In the genomic region with DNA sequence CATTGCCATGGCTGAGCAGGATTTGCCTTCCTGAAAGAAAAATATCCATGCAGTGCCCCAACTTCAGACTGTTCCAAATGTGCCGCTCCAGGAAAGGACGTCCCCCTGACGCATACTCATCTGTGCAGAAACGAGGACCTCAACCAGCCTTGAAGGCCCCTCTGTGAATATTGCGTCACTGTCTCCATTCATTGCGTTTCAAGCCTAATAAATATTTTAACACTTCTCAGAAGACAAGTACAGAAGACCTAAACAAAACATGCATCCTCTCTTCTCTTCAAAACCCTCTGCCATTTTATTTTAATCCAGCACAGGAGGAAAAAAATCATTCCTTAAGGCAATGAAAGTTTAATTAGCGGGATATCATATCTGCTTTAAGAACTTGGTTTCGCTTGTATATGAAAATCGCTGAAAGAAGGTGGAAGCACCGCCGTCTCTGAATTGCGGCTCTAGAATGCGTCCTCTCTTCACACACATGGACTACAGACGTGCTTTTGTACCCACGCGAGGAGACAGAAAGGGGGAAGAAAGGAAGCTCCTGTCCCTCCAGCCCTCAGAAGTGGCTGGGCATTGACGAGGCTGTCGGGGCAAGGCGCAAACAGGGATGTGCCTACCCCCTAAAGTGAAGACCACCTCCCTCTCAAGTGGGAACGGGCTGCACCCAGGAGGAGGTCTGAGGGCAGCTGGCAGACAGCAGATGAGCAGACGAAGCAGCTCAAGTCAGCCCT, we compare ENCODE assay signal across 23 cellular contexts. TPM values are rescaled to one million over a fixed set of nuclear protein-coding genes. Genes with fewer than 3 reads are reported as not detected.
DNase-seq lines count a peak whose midpoint lies in the region; ATAC-seq and TF ChIP-seq lines count a peak whose summit lies in the region.
"Had no signal": no experiment of that assay in that cellular context is flagged by ENCODE, and none has a peak within 500 bp of the region (broad histone marks: within the 10 kb centered on the region; RNA-seq: fewer than 3 reads in every experiment).

No MANE protein-coding gene starts in this region.

- peak overlapping the region; percentile 48 for H3K27ac Mint-ChIP-seq in activated CD4-positive, alpha-beta T cell treated with anti-CD3 and anti-CD28 coated beads, Interleukin-2, amount 10 ng/mL, durations not matched to agents 7 days and 5 days
- peak overlapping the region; percentile 85 for H3K27ac Mint-ChIP-seq in activated naive CD8-positive, alpha-beta T cell treated with anti-CD3 and anti-CD28 coated beads, Interleukin-2, amount 10 ng/mL, durations not matched to agents 7 days and 5 days
- H3K27ac Mint-ChIP-seq: activated B cell treated with CpG ODN at 0.5 μM for 24 hours had no signal

- no peak overlapping the region for H3K4me3 ChIP-seq in NB4 (ENCODE audit: low read depth, low read length)
- H3K4me3 ChIP-seq in neuronal stem cell (ENCODE audit: low read length in 2 of 2): peak overlapping the region in 1 of 2 donors; percentile 18
- H3K4me3 ChIP-seq: heart left ventricle, left lung, SJSA1, skin epidermis had no signal

- H3K27ac ChIP-seq in neuronal stem cell (replicated peaks; ENCODE audit: low read length): no peak overlapping the region
- H3K27ac ChIP-seq: left lung, SJSA1 had no signal

- no peak overlapping the region for H3K4ac ChIP-seq in neuronal stem cell (ENCODE audit: low read length)

- peak overlapping the region; percentile 95 for H4K8ac ChIP-seq in neuronal stem cell (ENCODE audit: low read depth, low read length)

- CTCF ChIA-PET in activated CD4-positive, alpha-beta T cell treated with anti-CD3 and anti-CD28 coated beads, Interleukin-2, amount 10 ng/mL, durations not matched to agents 7 days and 5 days (lab: Charles Lee): interaction anchor here (1.3 kb wide), 2 partner anchors 9 to 37 kb away, joined by 3 to 4 read pairs; a partner anchor contains a TSS

- H3K9me3 ChIP-seq in neuronal stem cell (replicated peaks in 1 of 2; ENCODE audit: control insufficient read depth in 2 of 2, insufficient read depth in 1 of 2, low read depth in 1 of 2, low read length in 2 of 2): no peaks in the 10 kb centered on the region
- H3K9me3 ChIP-seq: heart left ventricle, left lung, SJSA1 had no signal

- peak overlapping the region; percentile 88 for H2BK15ac ChIP-seq in neuronal stem cell (ENCODE audit: low read length)

- ATAC-seq in activated naive CD8-positive, alpha-beta T cell treated with anti-CD3 and anti-CD28 coated beads, Interleukin-2, amount 10 ng/mL, durations not matched to agents 7 days and 5 days (ENCODE audit: low read depth): no peak
- ATAC-seq in GM18907 (IDR thresholded peaks at IDR 0.05; ENCODE audit: unreplicated experiment) (no peak), HG03442 (IDR thresholded peaks at IDR 0.05; ENCODE audit: unreplicated experiment) (no peak), GM19023 (IDR thresholded peaks at IDR 0.05; ENCODE audit: unreplicated experiment) (no peak)
- ATAC-seq: heart left ventricle, Panc1 had no signal

- H4K91ac ChIP-seq in neuronal stem cell (ENCODE audit: low read depth, low read length, poor library complexity): peak overlapping the region; percentile 64

- H3K4me1 ChIP-seq in neuronal stem cell (ENCODE audit: control insufficient read depth in 2 of 2, insufficient read depth in 1 of 2, low read depth in 1 of 2, low read length in 2 of 2): peaks cover 5 to 6% of the 10 kb centered on the region in 2 donors
- H3K4me1 ChIP-seq: left lung, SJSA1 had no signal

- H3K4me2 ChIP-seq in neuronal stem cell (ENCODE audit: insufficient read depth, low read length, poor library complexity, severe bottlenecking): no peak overlapping the region

- H3K27me3 Mint-ChIP-seq in activated CD4-positive, alpha-beta T cell treated with anti-CD3 and anti-CD28 coated beads, Interleukin-2, amount 10 ng/mL, durations not matched to agents 7 days and 5 days: no peaks in the 10 kb centered on the region
- no peaks in the 10 kb centered on the region for H3K27me3 Mint-ChIP-seq in activated naive CD8-positive, alpha-beta T cell treated with anti-CD3 and anti-CD28 coated beads, Interleukin-2, amount 10 ng/mL, durations not matched to agents 7 days and 5 days
- H3K27me3 Mint-ChIP-seq: activated B cell treated with CpG ODN at 0.5 μM for 24 hours had no signal

- peak overlapping the region; percentile 7 for H3K4me3 Mint-ChIP-seq in activated CD4-positive, alpha-beta T cell treated with anti-CD3 and anti-CD28 coated beads, Interleukin-2, amount 10 ng/mL, durations not matched to agents 7 days and 5 days
- peak overlapping the region; percentile 60 for H3K4me3 Mint-ChIP-seq in activated naive CD8-positive, alpha-beta T cell treated with anti-CD3 and anti-CD28 coated beads, Interleukin-2, amount 10 ng/mL, durations not matched to agents 7 days and 5 days
- H3K4me3 Mint-ChIP-seq: activated B cell treated with CpG ODN at 0.5 μM for 24 hours, nephron had no signal

- no CpG with 5 or more reads among the region's 21 CpGs for WGBS in neuronal stem cell (ENCODE audit: extremely low coverage in 2 of 2, insufficient read length in 2 of 2, insufficient replicate concordance in 1 of 2), 2 donors

- H2BK120ac ChIP-seq in neuronal stem cell (ENCODE audit: low read depth, low read length): no peak overlapping the region

- POLR2A ChIA-PET in activated CD4-positive, alpha-beta T cell treated with anti-CD3 and anti-CD28 coated beads, Interleukin-2, amount 10 ng/mL, durations not matched to agents 7 days and 5 days (lab: Charles Lee): interaction anchor here (0.6 kb wide), 1 partner anchor 17 kb away, joined by 5 read pairs; no protein-coding TSS in a partner anchor
- POLR2A ChIA-PET in activated naive CD8-positive, alpha-beta T cell treated with anti-CD3 and anti-CD28 coated beads, Interleukin-2, amount 10 ng/mL, durations not matched to agents 7 days and 5 days (lab: Charles Lee): interaction anchor here (0.8 to 2.0 kb wide), 5 partner anchors 11 to 37 kb away, joined by 4 to 9 read pairs (median 6); a partner anchor contains a TSS

- H2BK5ac ChIP-seq in neuronal stem cell (ENCODE audit: low read length): no peak overlapping the region

- H2BK12ac ChIP-seq in neuronal stem cell (ENCODE audit: low read length): no peak overlapping the region

- no peak for TF ChIP-seq CTCF in NB4 (IDR thresholded peaks at IDR 0.05; ENCODE audit: low read depth, low read length)

- H2AK5ac ChIP-seq in neuronal stem cell (ENCODE audit: low read depth, low read length): peak overlapping the region; percentile 74

- peak overlapping the region; percentile 19 for H3K18ac ChIP-seq in neuronal stem cell (ENCODE audit: low read length)

- H3K23ac ChIP-seq in neuronal stem cell (ENCODE audit: low read depth, low read length, poor library complexity): peak overlapping the region; percentile 10

- H3K36me3 Mint-ChIP-seq in activated CD4-positive, alpha-beta T cell treated with anti-CD3 and anti-CD28 coated beads, Interleukin-2, amount 10 ng/mL, durations not matched to agents 7 days and 5 days (ENCODE audit: low read depth): peaks cover 81% of the 10 kb centered on the region
- H3K36me3 Mint-ChIP-seq in activated naive CD8-positive, alpha-beta T cell treated with anti-CD3 and anti-CD28 coated beads, Interleukin-2, amount 10 ng/mL, durations not matched to agents 7 days and 5 days: peaks cover 50% of the 10 kb centered on the region

- H3K9me3 Mint-ChIP-seq in activated CD4-positive, alpha-beta T cell treated with anti-CD3 and anti-CD28 coated beads, Interleukin-2, amount 10 ng/mL, durations not matched to agents 7 days and 5 days: no peaks in the 10 kb centered on the region
- no peaks in the 10 kb centered on the region for H3K9me3 Mint-ChIP-seq in activated naive CD8-positive, alpha-beta T cell treated with anti-CD3 and anti-CD28 coated beads, Interleukin-2, amount 10 ng/mL, durations not matched to agents 7 days and 5 days
- H3K9me3 Mint-ChIP-seq: activated B cell treated with CpG ODN at 0.5 μM for 24 hours, nephron had no signal

- H3K79me1 ChIP-seq in neuronal stem cell (ENCODE audit: low read depth, low read length): no peaks in the 10 kb centered on the region

- TF ChIP-seq POLR2A in NB4 (IDR thresholded peaks at IDR 0.05; ENCODE audit: extremely low read depth, insufficient read length): no peak

- H3K4me1 Mint-ChIP-seq in activated CD4-positive, alpha-beta T cell treated with anti-CD3 and anti-CD28 coated beads, Interleukin-2, amount 10 ng/mL, durations not matched to agents 7 days and 5 days: peaks cover 76% of the 10 kb centered on the region
- H3K4me1 Mint-ChIP-seq in activated naive CD8-positive, alpha-beta T cell treated with anti-CD3 and anti-CD28 coated beads, Interleukin-2, amount 10 ng/mL, durations not matched to agents 7 days and 5 days: peaks cover 67% of the 10 kb centered on the region

- no peak for DNase-seq in activated CD4-positive, alpha-beta T cell treated with anti-CD3 and anti-CD28 coated beads, Interleukin-2, amount 10 ng/mL, durations not matched to agents 7 days and 5 days
- DNase-seq in activated CD4-positive, alpha-beta T cell treated with anti-CD3 and anti-CD28 coated beads, Interleukin-2, amount 50 U/mL, for 48 hours: no peak
- DNase-seq in NB4 (ENCODE audit: low read depth): peak; percentile 32
- DNase-seq in activated naive CD8-positive, alpha-beta T cell treated with anti-CD3 and anti-CD28 coated beads, Interleukin-2, amount 10 ng/mL, durations not matched to agents 7 days and 5 days: no peak
- no peak for DNase-seq in neuronal stem cell (ENCODE audit: low spot score)
- DNase-seq: activated B cell treated with CpG ODN at 0.5 μM for 24 hours; Calu3; EL; NCI-H1105 treated with DMSO at 0.1 percent for 48 hours; NCI-H510A; NK-92 treated with Interleukin-12 subunit alpha and Interleukin-12 subunit beta, amount 100 ng/mL, for 24 hours; stimulated activated CD4-positive, alpha-beta T cell treated with anti-CD3 and anti-CD28 coated beads, Interleukin-4, amount 100 ng/mL, for 1 hour; substantia nigra; T-helper 9 cell had no signal

- no peaks in the 10 kb centered on the region for H3K36me3 ChIP-seq in neuronal stem cell (replicated peaks in 1 of 2; ENCODE audit: control insufficient read depth in 2 of 2, insufficient read depth in 2 of 2, low read length in 2 of 2)
- H3K36me3 ChIP-seq: left lung, SJSA1 had no signal

- H2AFZ ChIP-seq in neuronal stem cell (ENCODE audit: low read length): no peak overlapping the region

- H3K27me3 ChIP-seq in neuronal stem cell (ENCODE audit: control insufficient read depth in 3 of 3, insufficient read depth in 3 of 3, low read depth in 1 of 3, low read length in 3 of 3): no peaks in the 10 kb centered on the region
- H3K27me3 ChIP-seq: heart left ventricle, SJSA1 had no signal

- no peak overlapping the region for H3K14ac ChIP-seq in neuronal stem cell (ENCODE audit: low read length)

- H3K9ac ChIP-seq in neuronal stem cell (ENCODE audit: low read depth, low read length, poor library complexity): peak overlapping the region; percentile 37

RNA-seq across cellular contexts. Expression of a gene that starts 36.8 kb away (rescaled TPM):
- 100 to 1,000 TPM; 151 to 172 TPM for total RNA-seq in activated CD4-positive, alpha-beta T cell treated with anti-CD3 and anti-CD28 coated beads, Interleukin-2, amount 10 ng/mL, durations not matched to agents 7 days and 5 days
- total RNA-seq in activated naive CD8-positive, alpha-beta T cell treated with anti-CD3 and anti-CD28 coated beads, Interleukin-2, amount 10 ng/mL, durations not matched to agents 7 days and 5 days: 100 to 1,000 TPM; 157 to 159 TPM
- 32.6 TPM for polyA plus RNA-seq in neuronal stem cell (2013, experiment 1 of 2)
- 34.6 TPM for polyA plus RNA-seq in neuronal stem cell (2013, experiment 2 of 2)
